In the genomic region with DNA sequence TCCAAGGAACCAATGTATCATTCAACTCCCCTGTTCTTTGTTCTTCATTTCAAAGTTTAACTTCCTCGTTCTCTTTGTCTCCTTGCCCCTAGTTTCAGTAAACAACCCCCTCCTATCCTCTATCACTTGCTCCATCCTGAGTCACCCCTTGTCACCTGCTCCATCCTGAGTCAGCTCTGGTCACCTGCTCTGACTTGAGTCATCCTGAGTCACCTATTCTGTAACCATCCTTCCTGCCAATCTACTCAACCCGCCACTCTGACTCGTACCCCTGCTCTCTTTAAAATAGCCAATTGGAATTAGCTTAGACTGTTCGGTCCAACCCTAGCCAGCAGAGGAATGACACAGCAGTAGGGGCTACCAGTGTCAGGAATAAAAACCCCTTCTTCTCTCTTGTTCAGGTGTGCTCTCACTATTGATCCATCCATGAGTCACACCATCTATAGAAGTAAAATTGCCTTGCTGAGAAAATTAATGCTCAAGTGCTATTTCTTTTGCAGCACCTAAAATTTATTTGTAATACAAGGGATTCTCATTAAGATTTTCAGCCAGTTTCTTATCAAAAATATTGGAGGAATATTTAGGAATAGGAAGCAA, we compare ENCODE assay signal across 18 cellular contexts.
A peak's percentile ranks its signal among the peaks of the same experiment; 100 is the strongest.
DNase-seq lines count a peak whose midpoint lies in the region; ATAC-seq, FAIRE-seq and TF ChIP-seq lines count a peak whose summit lies in the region.
"Had no signal": no experiment of that assay in that cellular context is flagged by ENCODE, and none has a peak within 500 bp of the region (broad histone marks: within the 10 kb centered on the region; RNA-seq: fewer than 3 reads in every experiment).

No MANE protein-coding gene starts in this region.

- no peak for TF ChIP-seq CTCF in HEK293 (tag by site-specific recombination; IDR thresholded peaks at IDR 0.05)
- TF ChIP-seq CTCF in H1 (IDR thresholded peaks at IDR 0.05; ENCODE audit: control extremely low read depth in 1 of 3, insufficient read depth in 1 of 3, low read depth in 1 of 3, low read length in 3 of 3) = no peak

- CTCF ChIA-PET in HEK293 (lab: Yijun Ruan, JAX) = no interaction called here
- CTCF ChIA-PET in H1 (lab: Charles Lee; ENCODE audit: partially characterized antibody) = interaction anchor here (0.5 to 0.6 kb wide), 2 partner anchors 51 to 1634 kb away, joined by 3 to 4 read pairs; no protein-coding TSS in a partner anchor

- H3K23ac ChIP-seq in H1 (ENCODE audit: insufficient read length) (no peak overlapping the region), mesendoderm (ENCODE audit: low read length) (no peak overlapping the region)

- TF ChIP-seq POLR2A in H1 (IDR thresholded peaks at IDR 0.05; ENCODE audit: control extremely low read depth in 1 of 2, low read depth in 2 of 2, low read length in 2 of 2) = no peak

- no peak overlapping the region for H3K27ac ChIP-seq in HEK293 (ENCODE audit: extremely low read depth, low read depth, low read length)
- no peak overlapping the region for H3K27ac ChIP-seq in H1 (ENCODE audit: low read depth, low read length)
- no peak overlapping the region for H3K27ac ChIP-seq in mesendoderm (ENCODE audit: low read depth, low read length)
- H3K27ac ChIP-seq: SJCRH30 had no signal

- no peak for ATAC-seq in GM19397 (IDR thresholded peaks at IDR 0.05; ENCODE audit: unreplicated experiment)

- H3K79me2 ChIP-seq in H1 (ENCODE audit: control insufficient read depth in 1 of 2, insufficient read depth in 2 of 2, low read length in 2 of 2) (no peaks in the 10 kb centered on the region), mesendoderm (ENCODE audit: control insufficient read depth, insufficient read depth, low read length) (no peaks in the 10 kb centered on the region)

- H3K4me3 ChIP-seq in HEK293 (ENCODE audit: low read depth, low read length) (no peak overlapping the region), H1 (ENCODE audit: extremely low read depth in 1 of 4, insufficient read depth in 2 of 4, low read depth in 3 of 4, low read length in 4 of 4) (no peak overlapping the region), mesendoderm (ENCODE audit: low read length) (no peak overlapping the region)
- H3K4me3 ChIP-seq: MG63, SJCRH30 had no signal

- no peak overlapping the region for H2BK120ac ChIP-seq in H1 (replicated peaks; ENCODE audit: low read depth, low read length)
- H2BK120ac ChIP-seq in mesendoderm (ENCODE audit: low read depth, low read length) = no peak overlapping the region

- H3K9me3 ChIP-seq in HEK293 (ENCODE audit: control insufficient read depth, insufficient read depth, low read depth, low read length) (no peaks in the 10 kb centered on the region), H1 (ENCODE audit: insufficient read depth in 2 of 2, low read depth in 1 of 2, low read length in 1 of 2) (peaks cover 0 to 6% of the 10 kb centered on the region in 2 experiments; a peak in 2 of 4 replicates)
- H3K9me3 ChIP-seq: SJCRH30 had no signal

- H2AK5ac ChIP-seq in H1 (ENCODE audit: low read depth, low read length) = no peak overlapping the region
- H2AK5ac ChIP-seq in mesendoderm (ENCODE audit: low read length) = no peak overlapping the region

- no peaks in the 10 kb centered on the region for H3K4me1 ChIP-seq in HEK293 (ENCODE audit: control insufficient read depth, insufficient read depth, low read length)
- peaks cover 0 to 7% (median under 1%) of the 10 kb centered on the region in 4 experiments; a peak in 2 of 7 replicates for H3K4me1 ChIP-seq in H1 (replicated peaks in 1 of 4; ENCODE audit: control insufficient read depth in 3 of 4, insufficient read depth in 4 of 4, low read length in 3 of 4)
- no peaks in the 10 kb centered on the region for H3K4me1 ChIP-seq in mesendoderm (ENCODE audit: control insufficient read depth, low read depth, low read length)
- H3K4me1 ChIP-seq: SJCRH30 had no signal

- no peak overlapping the region for H3K9ac ChIP-seq in H1 (replicated peaks in 1 of 4; ENCODE audit: extremely low read depth in 1 of 4, low read depth in 3 of 4, low read length in 3 of 4)
- H3K9ac ChIP-seq in mesendoderm (ENCODE audit: low read length) = no peak overlapping the region

- no peak overlapping the region; the same call in 1 of the 2 replicates for H2BK12ac ChIP-seq in H1 (ENCODE audit: low read depth, low read length)

- no peak overlapping the region for H2BK20ac ChIP-seq in H1 (ENCODE audit: low read length)

- H3K56ac ChIP-seq in H1 (replicated peaks; ENCODE audit: insufficient read length, low read depth, low read length) (no peak overlapping the region), mesendoderm (ENCODE audit: low read length) (no peak overlapping the region)

- no peak for TF ChIP-seq RAD21 in H1 (IDR thresholded peaks at IDR 0.05 in 1 of 2, conservative IDR thresholded peaks at IDR 0.05 in 1 of 2; ENCODE audit: low read depth in 2 of 2, low read length in 2 of 2)

- no peak overlapping the region for H3K4me2 ChIP-seq in H1 (ENCODE audit: insufficient read depth in 1 of 2, low read depth in 2 of 2, low read length in 2 of 2)
- H3K4me2 ChIP-seq in mesendoderm (ENCODE audit: low read length) = no peak overlapping the region

- H2BK5ac ChIP-seq in H1 (ENCODE audit: low read depth, low read length) = no peak overlapping the region
- no peak overlapping the region for H2BK5ac ChIP-seq in mesendoderm (ENCODE audit: low read length)

- no peaks in the 10 kb centered on the region for H3K23me2 ChIP-seq in H1 (ENCODE audit: low read depth, low read length)

- 95% methylated on average over 4 of the region's 4 CpGs; no CpG with 5 or more reads in 1 of the 2 experiments for WGBS in H1 (ENCODE audit: extremely low coverage in 1 of 2, insufficient coverage in 1 of 2, insufficient read length in 1 of 2, insufficient replicate concordance in 2 of 2, low coverage in 1 of 2, low lambda C conversion rate in 2 of 2, missing lambda C conversion rate in 1 of 2), 2 experiments
- no CpG with 5 or more reads among the region's 4 CpGs for WGBS in mesendoderm (ENCODE audit: extremely low coverage, insufficient coverage, low lambda C conversion rate)

- H3K18ac ChIP-seq in H1 (ENCODE audit: extremely low read depth, low read length) = no peak overlapping the region
- H3K18ac ChIP-seq in mesendoderm (ENCODE audit: low read length) = no peak overlapping the region

- H4K20me1 ChIP-seq in H1 (replicated peaks in 1 of 2; ENCODE audit: control insufficient read depth in 1 of 2, insufficient read depth in 2 of 2, low read length in 2 of 2) = no peaks in the 10 kb centered on the region

- TF ChIP-seq EP300 in H1 (IDR thresholded peaks at IDR 0.05; ENCODE audit: borderline replicate concordance in 1 of 2, low read depth in 2 of 2, low read length in 2 of 2) = no peak

- no peak for FAIRE-seq in H1 (lab: Jason Lieb, UNC)
- FAIRE-seq: GM12891 had no signal

- DNase-seq in activated CD4-positive, alpha-beta T cell treated with anti-CD3 and anti-CD28 coated beads for 48 hours = peak; percentile 2
- no peak for DNase-seq in activated CD4-positive, alpha-beta T cell treated with anti-CD3 and anti-CD28 coated beads for 1 hour
- DNase-seq in H1 (ENCODE audit: low read depth in 1 of 2, low spot score in 2 of 2) = no peak
- DNase-seq in mesendoderm = peak; percentile 27
- no peak for DNase-seq in T-helper 2 cell
- no peak for DNase-seq in mucosa of gallbladder (ENCODE audit: low spot score)
- DNase-seq: COR-L47, DMS153, HFFc6, MG63, NCI-H1048, NCI-H1436, NCI-H1930, NCI-H526, SJCRH30 had no signal

- POLR2A ChIA-PET in HEK293 (lab: Yijun Ruan, JAX) (no interaction called here), H1 (lab: Charles Lee; ENCODE audit: partially characterized antibody) (no interaction called here)

- no peaks in the 10 kb centered on the region for H3K79me1 ChIP-seq in H1 (ENCODE audit: low read depth, low read length)
- H3K79me1 ChIP-seq in mesendoderm (ENCODE audit: low read length) = no peaks in the 10 kb centered on the region

- no peak overlapping the region for H4K8ac ChIP-seq in H1 (ENCODE audit: extremely low read depth, insufficient read depth, low read length)
- no peak overlapping the region for H4K8ac ChIP-seq in mesendoderm (ENCODE audit: low read depth, low read length)

- H2BK15ac ChIP-seq in H1 (ENCODE audit: low read length) (no peak overlapping the region), mesendoderm (replicated peaks; ENCODE audit: low read depth) (no peak overlapping the region)

- H2AFZ ChIP-seq in H1 (ENCODE audit: low read length) = no peak overlapping the region

- H3K14ac ChIP-seq in H1 (ENCODE audit: insufficient read length) = no peak overlapping the region

- H4K5ac ChIP-seq in H1 (ENCODE audit: insufficient read length, low read depth, low read length) = no peak overlapping the region
- no peak overlapping the region for H4K5ac ChIP-seq in mesendoderm (ENCODE audit: low read length)

- no peaks in the 10 kb centered on the region for H3K27me3 ChIP-seq in H1 (replicated peaks in 1 of 4; ENCODE audit: control insufficient read depth in 3 of 4, extremely low read depth in 1 of 4, insufficient read depth in 3 of 4, low read length in 3 of 4)
- H3K27me3 ChIP-seq in mesendoderm (ENCODE audit: insufficient read depth, low read length, poor library complexity) = no peaks in the 10 kb centered on the region
- H3K27me3 ChIP-seq: MG63, SJCRH30 had no signal

- H3K4ac ChIP-seq in H1 (replicated peaks; ENCODE audit: insufficient read length, low read depth, low read length) (no peak overlapping the region), mesendoderm (ENCODE audit: low read depth, low read length) (no peak overlapping the region)

- no peak overlapping the region for H4K91ac ChIP-seq in H1 (replicated peaks; ENCODE audit: insufficient read length, low read length)

- no peaks in the 10 kb centered on the region for H3K36me3 ChIP-seq in HEK293 (ENCODE audit: control insufficient read depth in 2 of 2, insufficient read depth in 1 of 2, low read length in 2 of 2)
- no peaks in the 10 kb centered on the region; a peak in 1 of 8 replicates for H3K36me3 ChIP-seq in H1 (ENCODE audit: control insufficient read depth in 2 of 4, insufficient read depth in 4 of 4, low read length in 3 of 4)
- H3K36me3 ChIP-seq in mesendoderm (ENCODE audit: control insufficient read depth, insufficient read depth, low read length) = no peaks in the 10 kb centered on the region
- H3K36me3 ChIP-seq: MG63, SJCRH30 had no signal

TF ChIP-seq in HEK293, 187 proteins besides CTCF, POLR2A, EP300 and RAD21 (continues in another document):
- TF ChIP-seq ZNF510 (tag by site-specific recombination; IDR thresholded peaks at IDR 0.05; ENCODE audit: insufficient replicate concordance) (no peak), ZNF175 (tag by site-specific recombination; IDR thresholded peaks at IDR 0.05) (no peak), ZNF626 (tag by site-specific recombination; IDR thresholded peaks at IDR 0.05) (no peak), SETDB1 (IDR thresholded peaks at IDR 0.05; ENCODE audit: insufficient read length, low read length) (peak; percentile 67)

TF ChIP-seq in H1, 55 proteins besides CTCF, POLR2A, EP300 and RAD21 (continues in another document):
- TF ChIP-seq SP1 (IDR thresholded peaks at IDR 0.05; ENCODE audit: low read depth, low read length) (no peak), BACH1 (IDR thresholded peaks at IDR 0.05; ENCODE audit: low read length) (peak; percentile 84), HDAC2 (IDR thresholded peaks at IDR 0.05; ENCODE audit: borderline replicate concordance in 1 of 2, low read depth in 2 of 2, low read length in 2 of 2) (peak in 1 of 2 experiments; percentile 49; a peak in 1 of 4 replicates), GABPA (IDR thresholded peaks at IDR 0.05; ENCODE audit: borderline replicate concordance, insufficient read depth, low read length) (no peak), KDM1A (IDR thresholded peaks at IDR 0.05; ENCODE audit: borderline replicate concordance, low read length) (peak; percentile 75; the same call in 1 of the 2 replicates)

Comparison
In these comparisons a context has a peak if more than half of its experiments do, and no peak if none do; other contexts are left out.
1. DNase-seq: peak in activated CD4-positive, alpha-beta T cell treated with anti-CD3 and anti-CD28 coated beads for 48 hours (single experiment) and mesendoderm (single experiment); none in activated CD4-positive, alpha-beta T cell treated with anti-CD3 and anti-CD28 coated beads for 1 hour (single experiment), H1 (0 of 2), T-helper 2 cell (0 of 5) and mucosa of gallbladder (single experiment).